In genomic region chr5:7745882-7746735, GRCh38 we compare ENCODE assay signal across 8 cellular contexts.
DNase-seq lines count a peak whose midpoint lies in the region; ATAC-seq and TF ChIP-seq lines count a peak whose summit lies in the region.

No MANE protein-coding gene starts in this region.

- ATAC-seq in HG02973 (IDR thresholded peaks at IDR 0.05; ENCODE audit: unreplicated experiment) (no peak), GM21367 (IDR thresholded peaks at IDR 0.05; ENCODE audit: unreplicated experiment) (no peak)

- no peaks in the 10 kb centered on the region for H3K36me3 ChIP-seq in parathyroid adenoma (ENCODE audit: control insufficient read depth, insufficient read depth, low read length)

- H2AFZ ChIP-seq in parathyroid adenoma, result peak overlapping the region; percentile 66

- H3K4me2 ChIP-seq in parathyroid adenoma (ENCODE audit: low read length), result no peak overlapping the region

- H3K4me3 ChIP-seq in HL-60 (replicated peaks; ENCODE audit: insufficient read depth, low read length), result no peak overlapping the region
- no peak overlapping the region for H3K4me3 ChIP-seq in parathyroid adenoma (ENCODE audit: low read depth, low read length)

- H3K79me2 ChIP-seq in parathyroid adenoma, result no peaks in the 10 kb centered on the region

- peak; percentile 31 for DNase-seq in DMS53 treated with DMSO at 0.1 percent for 48 hours (lab: John Stamatoyannopoulos, UW; ENCODE audit: unreplicated experiment)
- peak in 1 of 2 experiments; percentile 53 for DNase-seq in HL-60 (ENCODE audit: low read depth in 1 of 2, low spot score in 1 of 2)
- DNase-seq in NCI-H748 (lab: John Stamatoyannopoulos, UW; ENCODE audit: unreplicated experiment), result peak; percentile 91
- DNase-seq in activated T-cell treated with anti-CD3 and anti-CD28 coated beads, Interleukin-2, amount 50 U/mL, for 48 hours, result peak; percentile 50 to 51
- DNase-seq in glomerular endothelial cell (ENCODE audit: extremely low read depth, low read depth, low spot score), result peak; percentile 22

- no peaks in the 10 kb centered on the region for H3K4me1 ChIP-seq in parathyroid adenoma

- H3K27me3 ChIP-seq in HL-60 (ENCODE audit: insufficient read depth, poor library complexity, severe bottlenecking) (no peaks in the 10 kb centered on the region), parathyroid adenoma (ENCODE audit: control insufficient read depth, insufficient read depth, low read length) (no peaks in the 10 kb centered on the region)

- TF ChIP-seq CTCF in HL-60 (IDR thresholded peaks at IDR 0.05; ENCODE audit: insufficient read depth, low read length) (peak; percentile 76), parathyroid adenoma (IDR thresholded peaks at IDR 0.05) (peak; percentile 93)

- H3K27ac ChIP-seq in HL-60 (replicated peaks) (no peak overlapping the region), parathyroid adenoma (no peak overlapping the region)

- H3K9ac ChIP-seq in parathyroid adenoma, result no peak overlapping the region

- H3K9me3 ChIP-seq in parathyroid adenoma (ENCODE audit: control insufficient read depth, low read length), result no peaks in the 10 kb centered on the region
